In the genomic region with DNA sequence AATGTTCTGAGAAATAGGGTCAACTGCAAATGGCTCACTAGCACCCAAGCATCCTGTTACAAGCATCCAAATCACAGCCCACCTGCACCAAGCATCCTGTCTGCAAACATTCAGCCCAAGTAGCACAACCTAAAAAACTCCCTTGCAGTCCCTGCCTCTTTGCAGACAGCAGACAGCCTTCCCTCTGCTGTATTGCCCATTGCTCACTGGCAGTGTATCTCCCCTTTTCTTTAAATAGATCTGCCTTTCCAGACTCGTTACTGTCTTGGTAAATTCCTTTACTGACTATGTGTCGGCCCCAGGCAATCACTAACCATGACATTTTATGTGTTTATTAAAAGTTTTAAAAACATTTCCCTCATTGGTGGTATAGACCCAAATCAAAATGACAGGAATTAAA, we compare ENCODE assay signal across 1 cellular context.
TF ChIP-seq lines count a peak whose summit lies in the region.

No MANE protein-coding gene starts in this region.

TF ChIP-seq in IMR-90, 13 proteins besides CTCF, POLR2A, EP300 and RAD21 (continued from another document):
- TF ChIP-seq RFX5 (IDR thresholded peaks at IDR 0.05; ENCODE audit: low read depth, low read length) (no peak), SMC3 (IDR thresholded peaks at IDR 0.05; ENCODE audit: low read depth, low read length) (no peak), NFE2L2 (IDR thresholded peaks at IDR 0.05; ENCODE audit: low read depth, low read length) (no peak), CEBPB (IDR thresholded peaks at IDR 0.05; ENCODE audit: low read depth, low read length) (no peak), RCOR1 (IDR thresholded peaks at IDR 0.05; ENCODE audit: insufficient replicate concordance, low read length) (no peak), USF2 (IDR thresholded peaks at IDR 0.05; ENCODE audit: low read depth, low read length) (no peak), MAFK (IDR thresholded peaks at IDR 0.05; ENCODE audit: low read depth, low read length) (no peak), BHLHE40 (IDR thresholded peaks at IDR 0.05; ENCODE audit: low read depth, low read length) (no peak)
